Comparison of ENCODE assay signal across 33 cellular contexts in genomic region chr6:158514991-158515390, GRCh38.
"Had no signal": no experiment of that assay in that cellular context is flagged by ENCODE, and none has a peak within 500 bp of the region (broad histone marks: within the 10 kb centered on the region; RNA-seq: fewer than 3 reads in every experiment).

No MANE protein-coding gene starts in this region.

- H3K9me3 ChIP-seq: MG63 had no signal

- H3K4me3 ChIP-seq: MG63 had no signal

- H3K36me3 ChIP-seq: brain microvascular endothelial cell, MG63 had no signal

- DNase-seq: activated CD4-positive, alpha-beta T cell treated with anti-CD3 and anti-CD28 coated beads for 36 hours; activated CD4-positive, alpha-beta T cell treated with anti-CD3 and anti-CD28 coated beads, Interleukin-2, amount 10 ng/mL, durations not matched to agents 7 days and 5 days; activated CD4-positive, alpha-beta T cell treated with anti-CD3 and anti-CD28 coated beads, Interleukin-2, amount 50 U/mL, for 48 hours; activated CD8-positive, alpha-beta memory T cell treated with anti-CD3 and anti-CD28 coated beads for 24 hours; activated CD8-positive, alpha-beta memory T cell treated with anti-CD3 and anti-CD28 coated beads, Interleukin-2, amount 10 ng/mL, durations not matched to agents 7 days and 5 days; activated effector memory CD4-positive, alpha-beta T cell treated with anti-CD3 and anti-CD28 coated beads, Interleukin-2, amount 50 U/mL, for 16 hours; activated naive CD4-positive, alpha-beta T cell; activated naive CD4-positive, alpha-beta T cell treated with anti-CD3 and anti-CD28 coated beads, Interleukin-2, amount 50 U/mL, for 16 hours; activated naive CD8-positive, alpha-beta T cell treated with anti-CD3 and anti-CD28 coated beads for 36 hours; activated T-cell treated with anti-CD3 and anti-CD28 coated beads, Interleukin-2, amount 50 U/mL, for 48 hours; amniotic stem cell; aorta; brain microvascular endothelial cell; central memory CD4-positive, alpha-beta T cell; Karpas-422; MG63; NCI-H1048; NCI-H1105 treated with DMSO at 0.1 percent for 48 hours; NCI-H1436; NCI-H1694; NCI-H1930; NCI-H2081 treated with DMSO at 0.1 percent for 48 hours; NCI-H226; NCI-H524 treated with DMSO at 0.1 percent for 48 hours; PC-3; SIG-M5; T-cell had no signal

- H3K9me3 Mint-ChIP-seq: activated CD4-positive, alpha-beta T cell treated with anti-CD3 and anti-CD28 coated beads, Interleukin-2, amount 10 ng/mL, durations not matched to agents 7 days and 5 days; activated naive CD8-positive, alpha-beta T cell treated with anti-CD3 and anti-CD28 coated beads for 36 hours; T-cell had no signal

- FAIRE-seq: RCC 7860 had no signal

- H3K27ac Mint-ChIP-seq: activated CD4-positive, alpha-beta T cell treated with anti-CD3 and anti-CD28 coated beads for 36 hours; activated CD8-positive, alpha-beta memory T cell treated with anti-CD3 and anti-CD28 coated beads, Interleukin-2, amount 10 ng/mL, durations not matched to agents 7 days and 5 days; activated naive CD8-positive, alpha-beta T cell treated with anti-CD3 and anti-CD28 coated beads for 36 hours; WTC11 had no signal

- H3K27ac ChIP-seq: brain microvascular endothelial cell, RWPE1 had no signal

- H3K36me3 Mint-ChIP-seq: activated CD8-positive, alpha-beta memory T cell treated with anti-CD3 and anti-CD28 coated beads, Interleukin-2, amount 10 ng/mL, durations not matched to agents 7 days and 5 days; activated naive CD8-positive, alpha-beta T cell treated with anti-CD3 and anti-CD28 coated beads for 36 hours; T-cell; WTC11 had no signal

- ATAC-seq: activated CD4-positive, alpha-beta T cell treated with anti-CD3 and anti-CD28 coated beads for 36 hours; activated CD4-positive, CD25-positive, alpha-beta regulatory T cell treated with anti-CD3 and anti-CD28 coated beads, Interleukin-2, amount 50 U/mL, for 24 hours; activated CD8-positive, alpha-beta memory T cell treated with anti-CD3 and anti-CD28 coated beads, Interleukin-2, amount 10 ng/mL, durations not matched to agents 7 days and 5 days; PC-3; Right ventricle myocardium inferior; SK-N-SH treated with all-trans-retinoic acid at 6 μM for 48 hours; WTC11 had no signal

- H3K27me3 ChIP-seq: brain microvascular endothelial cell, MG63 had no signal

- H3K4me3 Mint-ChIP-seq: activated CD4-positive, alpha-beta T cell treated with anti-CD3 and anti-CD28 coated beads for 36 hours; activated CD4-positive, alpha-beta T cell treated with anti-CD3 and anti-CD28 coated beads, Interleukin-2, amount 10 ng/mL, durations not matched to agents 7 days and 5 days; activated CD8-positive, alpha-beta memory T cell treated with anti-CD3 and anti-CD28 coated beads, Interleukin-2, amount 10 ng/mL, durations not matched to agents 7 days and 5 days; activated naive CD8-positive, alpha-beta T cell treated with anti-CD3 and anti-CD28 coated beads for 36 hours had no signal
